Comparison of ENCODE assay signal across 8 cellular contexts in genomic region chr7:27198871-27199801, GRCh38. TPM values are rescaled to one million over a fixed set of nuclear protein-coding genes. Genes with fewer than 3 reads are reported as not detected.
DNase-seq lines count a peak whose midpoint lies in the region; ATAC-seq and TF ChIP-seq lines count a peak whose summit lies in the region.

No MANE protein-coding gene starts in this region.

- no peak overlapping the region for H3K27ac Mint-ChIP-seq in activated CD8-positive, alpha-beta T cell treated with anti-CD3 and anti-CD28 coated beads for 36 hours

- peak overlapping the region; percentile 28; the same call in 1 of the 2 replicates for H3K9ac ChIP-seq in GM23248

- H3K4me3 ChIP-seq in GM23248 (peak overlapping the region; percentile 70), mesodermal cell (ENCODE audit: extremely low read depth, insufficient read depth, low read length, poor library complexity, severe bottlenecking) (peak overlapping the region; percentile 9)

- H3K9me2 ChIP-seq in GM23248 (ENCODE audit: insufficient read depth), result no peaks in the 10 kb centered on the region

- peak; percentile 54 for DNase-seq in AG20443 (ENCODE audit: low spot score)
- peak; percentile 70 for DNase-seq in GM23248
- DNase-seq in activated CD8-positive, alpha-beta T cell treated with anti-CD3 and anti-CD28 coated beads for 36 hours, result no peak
- DNase-seq in MV-4-11 (lab: John Stamatoyannopoulos, UW), result no peak
- DNase-seq in stimulated activated CD4-positive, alpha-beta T cell treated with anti-CD3 and anti-CD28 coated beads, Interleukin-4, amount 100 ng/mL, for 24 hours, result no peak
- DNase-seq in NCI-H2029 (lab: John Stamatoyannopoulos, UW), result no peak

- H3K4me2 ChIP-seq in GM23248 (ENCODE audit: unreplicated experiment), result peak overlapping the region; percentile 67

- H3K4me3 Mint-ChIP-seq in activated CD8-positive, alpha-beta T cell treated with anti-CD3 and anti-CD28 coated beads for 36 hours, result peak overlapping the region; percentile 53

- no peaks in the 10 kb centered on the region for H4K20me1 ChIP-seq in GM23248 (ENCODE audit: insufficient read depth)

- H3K4me1 ChIP-seq in GM23248 (ENCODE audit: insufficient read depth), result no peaks in the 10 kb centered on the region
- H3K4me1 ChIP-seq in mesodermal cell (ENCODE audit: control insufficient read depth, insufficient read depth, low read length, poor library complexity, severe bottlenecking), result no peaks in the 10 kb centered on the region

- ATAC-seq in activated CD8-positive, alpha-beta T cell treated with anti-CD3 and anti-CD28 coated beads for 36 hours, result peak; percentile 11
- no peak for ATAC-seq in GM18511 (IDR thresholded peaks at IDR 0.05; ENCODE audit: unreplicated experiment)

- H3K79me2 ChIP-seq in GM23248 (ENCODE audit: insufficient read depth), result no peaks in the 10 kb centered on the region

- H3K27ac ChIP-seq in GM23248 (no peak overlapping the region), mesodermal cell (ENCODE audit: low read depth, low read length, severe bottlenecking) (no peak overlapping the region)

- POLR2A ChIA-PET in activated CD8-positive, alpha-beta T cell treated with anti-CD3 and anti-CD28 coated beads for 36 hours (lab: Charles Lee), result interaction anchor here (1.4 kb wide), 1 partner anchor 14 kb away, joined by 5 read pairs; the partner anchor contains the start of gene HOXA11

- TF ChIP-seq CTCF in activated CD8-positive, alpha-beta T cell treated with anti-CD3 and anti-CD28 coated beads for 36 hours (IDR thresholded peaks at IDR 0.05), result no peak

- CTCF ChIA-PET in activated CD8-positive, alpha-beta T cell treated with anti-CD3 and anti-CD28 coated beads for 36 hours (lab: Charles Lee), result interaction anchor here (0.9 to 2.8 kb wide), 13 partner anchors 9 to 895 kb away, joined by 3 to 8 read pairs (median 4); partner anchors contain the start of gene EVX1

- peaks cover 28% of the 10 kb centered on the region for H3K27me3 ChIP-seq in GM23248 (replicated peaks; ENCODE audit: insufficient read depth)

- H3K9me3 ChIP-seq in GM23248 (ENCODE audit: low read depth), result no peaks in the 10 kb centered on the region
- no peaks in the 10 kb centered on the region for H3K9me3 ChIP-seq in mesodermal cell (ENCODE audit: control insufficient read depth, low read length)

- H3K4me1 Mint-ChIP-seq in activated CD8-positive, alpha-beta T cell treated with anti-CD3 and anti-CD28 coated beads for 36 hours (ENCODE audit: low read depth), result peaks cover 28% of the 10 kb centered on the region

- peaks cover 10% of the 10 kb centered on the region; the same call in 1 of the 2 replicates for H3F3A ChIP-seq in GM23248 (ENCODE audit: insufficient read depth)

- H3K36me3 ChIP-seq in GM23248 (ENCODE audit: low read depth) (no peaks in the 10 kb centered on the region), mesodermal cell (ENCODE audit: control insufficient read depth, insufficient read depth, low read length) (no peaks in the 10 kb centered on the region)

- peak overlapping the region; percentile 86 for H2AFZ ChIP-seq in GM23248

- peaks cover 80% of the 10 kb centered on the region for H3K27me3 Mint-ChIP-seq in activated CD8-positive, alpha-beta T cell treated with anti-CD3 and anti-CD28 coated beads for 36 hours

- intact Hi-C loops in activated CD8-positive, alpha-beta T cell treated with anti-CD3 and anti-CD28 coated beads for 36 hours (cut with micrococcal nuclease), result loop anchor here (5.0 kb wide), 3 partner anchors 42 to 583 kb away; partner anchors contain the start of gene HOXA7

- no peaks in the 10 kb centered on the region for H3K9me3 Mint-ChIP-seq in activated CD8-positive, alpha-beta T cell treated with anti-CD3 and anti-CD28 coated beads for 36 hours

- in situ Hi-C loops in GM23248 (cut with MboI), result loop anchor here (10.0 kb wide), 1 partner anchor 896 kb away; no protein-coding TSS in a partner anchor

- 1 to 3% methylated on average over 58 to 82 of the region's 93 CpGs for WGBS in GM23248 (ENCODE audit: low coverage in 1 of 2, low lambda C conversion rate in 2 of 2, missing lambda C conversion rate in 2 of 2), 2 experiments
- WGBS in mesodermal cell (ENCODE audit: insufficient coverage in 2 of 2), 2 experiments, result 2% methylated on average over 73 to 79 of the region's 93 CpGs

- no peaks in the 10 kb centered on the region for H3K36me3 Mint-ChIP-seq in activated CD8-positive, alpha-beta T cell treated with anti-CD3 and anti-CD28 coated beads for 36 hours (ENCODE audit: low read depth)

RNA-seq across cellular contexts. Expression of gene HOXA13, which starts 0.8 kb away (rescaled TPM):
- total RNA-seq in GM23248 (2014; rRNA removed; shearing (Covaris generic)), result 0.13 and 0.43 TPM in 2 replicates
- 0.13 and 0.15 TPM in 2 replicates for polyA plus RNA-seq in GM23248 (2016; fragmentation: Nextera tagmentation; extraction: Ambion mirVana)
- not detected for total RNA-seq in activated CD8-positive, alpha-beta T cell treated with anti-CD3 and anti-CD28 coated beads for 36 hours
- 2.6 TPM for polyA plus RNA-seq in mesodermal cell (2013, experiment 1 of 2)
- polyA plus RNA-seq in mesodermal cell (2013, experiment 2 of 2), result 3.5 TPM

RNA-seq across cellular contexts. Expression of gene HOXA11, which starts 14.1 kb away (rescaled TPM):
- 8.3 and 10.5 TPM in 2 replicates for total RNA-seq in GM23248 (2014; rRNA removed; shearing (Covaris generic))
- 8.0 and 8.4 TPM in 2 replicates for polyA plus RNA-seq in GM23248 (2016; fragmentation: Nextera tagmentation; extraction: Ambion mirVana)
- total RNA-seq in activated CD8-positive, alpha-beta T cell treated with anti-CD3 and anti-CD28 coated beads for 36 hours, result under 1 TPM; 0.13 to 0.18 TPM
- polyA plus RNA-seq in mesodermal cell (2013, experiment 1 of 2), result 2.0 TPM
- 1.8 TPM for polyA plus RNA-seq in mesodermal cell (2013, experiment 2 of 2)

RNA-seq across cellular contexts. Expression of gene HOXA10, which starts 25.0 kb away (rescaled TPM):
- total RNA-seq in GM23248 (2014; rRNA removed; shearing (Covaris generic)), result 27.4 and 29.3 TPM in 2 replicates
- 27.1 and 28.0 TPM in 2 replicates for polyA plus RNA-seq in GM23248 (2016; fragmentation: Nextera tagmentation; extraction: Ambion mirVana)
- not detected for total RNA-seq in activated CD8-positive, alpha-beta T cell treated with anti-CD3 and anti-CD28 coated beads for 36 hours
- polyA plus RNA-seq in mesodermal cell (2013, experiment 1 of 2), result 5.6 TPM
- polyA plus RNA-seq in mesodermal cell (2013, experiment 2 of 2), result 6.2 TPM

RNA-seq across cellular contexts. Expression of gene HOXA9, which starts 33.8 kb away (rescaled TPM):
- 32.1 and 43.7 TPM in 2 replicates for total RNA-seq in GM23248 (2014; rRNA removed; shearing (Covaris generic))
- 26.9 and 28.3 TPM in 2 replicates for polyA plus RNA-seq in GM23248 (2016; fragmentation: Nextera tagmentation; extraction: Ambion mirVana)
- total RNA-seq in activated CD8-positive, alpha-beta T cell treated with anti-CD3 and anti-CD28 coated beads for 36 hours, result not detected
- 11.6 TPM for polyA plus RNA-seq in mesodermal cell (2013, experiment 1 of 2)
- 11.2 TPM for polyA plus RNA-seq in mesodermal cell (2013, experiment 2 of 2)

RNA-seq across cellular contexts. Expression of gene HOXA7, which starts 42.7 kb away (rescaled TPM):
- 3.4 and 6.6 TPM in 2 replicates for total RNA-seq in GM23248 (2014; rRNA removed; shearing (Covaris generic))
- polyA plus RNA-seq in GM23248 (2016; fragmentation: Nextera tagmentation; extraction: Ambion mirVana), result 14.3 and 15.8 TPM in 2 replicates
- total RNA-seq in activated CD8-positive, alpha-beta T cell treated with anti-CD3 and anti-CD28 coated beads for 36 hours, result not detected
- 2.8 TPM for polyA plus RNA-seq in mesodermal cell (2013, experiment 1 of 2)
- 3.2 TPM for polyA plus RNA-seq in mesodermal cell (2013, experiment 2 of 2)

Comparison
In these comparisons a context has a peak if more than half of its experiments do, and no peak if none do; other contexts are left out.
1. DNase-seq: peak in AG20443 (single experiment) and GM23248 (single experiment); none in activated CD8-positive, alpha-beta T cell treated with anti-CD3 and anti-CD28 coated beads for 36 hours (single experiment), MV-4-11 (single experiment), stimulated activated CD4-positive, alpha-beta T cell treated with anti-CD3 and anti-CD28 coated beads, Interleukin-4, amount 100 ng/mL, for 24 hours (single experiment) and NCI-H2029 (single experiment).
2. RNA of gene HOXA10, which starts 25.0 kb away (total RNA-seq): 27.4 to 29.3 TPM in GM23248; not detected in activated CD8-positive, alpha-beta T cell treated with anti-CD3 and anti-CD28 coated beads for 36 hours; every median in the first group is over 10 times any median in the second.